Comparison of ENCODE assay signal across 16 cellular contexts in genomic region chr1:175978926-175979325, GRCh38.
"Had no signal": no experiment of that assay in that cellular context is flagged by ENCODE, and none has a peak within 500 bp of the region (broad histone marks: within the 10 kb centered on the region; RNA-seq: fewer than 3 reads in every experiment).

No MANE protein-coding gene starts in this region.

- H3K27me3 ChIP-seq: sigmoid colon, suprapubic skin, transverse colon, uterus had no signal

- DNase-seq: activated CD4-positive, alpha-beta T cell treated with anti-CD3 and anti-CD28 coated beads, Interleukin-2, amount 50 U/mL, for 1 hour; activated CD4-positive, CD25-positive, alpha-beta regulatory T cell treated with anti-CD3 and anti-CD28 coated beads, Interleukin-2, amount 50 U/mL, for 72 hours; activated CD8-positive, alpha-beta memory T cell treated with anti-CD3 and anti-CD28 coated beads for 24 hours; activated CD8-positive, alpha-beta memory T cell treated with anti-CD3 and anti-CD28 coated beads, Interleukin-2, amount 50 U/mL, for 48 hours; activated gamma-delta T cell; anterior cingulate cortex; left cardiac atrium; natural killer cell; posterior cingulate gyrus; sigmoid colon; stimulated activated CD4-positive, alpha-beta T cell treated with anti-CD3 and anti-CD28 coated beads, Interleukin-12 subunit alpha, Interleukin-12 subunit beta, amount 100 ng/mL, for 4 hours; stimulated activated CD4-positive, alpha-beta T cell treated with anti-CD3 and anti-CD28 coated beads, Interleukin-1b, Interleukin-23, amount 100 ng/mL, for 48 hours; transverse colon; uterus had no signal

- ATAC-seq: left cardiac atrium, natural killer cell had no signal

- H3K36me3 ChIP-seq: uterus had no signal

- H3K27ac ChIP-seq: coronary artery, sigmoid colon, suprapubic skin, transverse colon, uterus had no signal

- H3K4me3 ChIP-seq: coronary artery, sigmoid colon, suprapubic skin, transverse colon, uterus had no signal

- H3K4me1 ChIP-seq: suprapubic skin, transverse colon, uterus had no signal
